Comparison of ENCODE assay signal across 8 cellular contexts in the genomic region with DNA sequence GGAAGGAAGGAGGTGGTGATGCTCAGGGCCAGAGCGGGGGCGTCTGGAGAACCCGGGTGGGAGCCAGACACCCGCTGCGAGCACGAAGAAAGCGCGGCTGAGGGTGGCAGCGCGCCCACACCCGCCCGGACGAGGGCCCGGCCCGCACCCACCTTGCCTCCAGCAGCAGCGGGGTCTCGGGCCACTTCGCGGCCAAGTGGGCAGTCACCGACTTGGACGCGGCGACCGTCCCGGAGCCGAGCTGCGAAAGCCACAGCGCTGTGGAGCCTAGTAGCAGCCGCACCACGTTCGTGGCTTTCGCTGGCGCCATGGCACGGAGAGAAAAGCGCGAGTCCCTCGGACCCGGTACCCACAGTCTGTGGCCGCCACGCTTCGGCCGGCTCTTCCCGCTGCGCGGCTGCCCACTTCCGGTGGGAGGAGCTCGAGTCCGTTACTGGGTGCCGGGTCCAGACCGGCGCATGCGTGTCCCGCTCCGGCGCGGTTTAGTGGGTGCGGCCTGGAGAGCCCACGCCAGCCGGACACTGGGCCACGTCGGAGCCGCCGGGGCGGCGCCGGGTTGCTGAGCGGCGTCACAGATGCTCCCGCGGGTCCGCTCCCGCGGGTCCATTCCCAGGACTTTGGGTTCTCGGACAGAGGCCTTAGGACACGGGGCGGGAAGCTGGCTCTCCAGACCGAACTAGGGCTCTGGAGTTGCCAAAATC. TPM values are rescaled to one million over a fixed set of nuclear protein-coding genes. Genes with fewer than 3 reads are reported as not detected.
A peak's percentile ranks its signal among the peaks of the same experiment; 100 is the strongest.
DNase-seq lines count a peak whose midpoint lies in the region; ATAC-seq lines count a peak whose summit lies in the region.

A gene with protein sequence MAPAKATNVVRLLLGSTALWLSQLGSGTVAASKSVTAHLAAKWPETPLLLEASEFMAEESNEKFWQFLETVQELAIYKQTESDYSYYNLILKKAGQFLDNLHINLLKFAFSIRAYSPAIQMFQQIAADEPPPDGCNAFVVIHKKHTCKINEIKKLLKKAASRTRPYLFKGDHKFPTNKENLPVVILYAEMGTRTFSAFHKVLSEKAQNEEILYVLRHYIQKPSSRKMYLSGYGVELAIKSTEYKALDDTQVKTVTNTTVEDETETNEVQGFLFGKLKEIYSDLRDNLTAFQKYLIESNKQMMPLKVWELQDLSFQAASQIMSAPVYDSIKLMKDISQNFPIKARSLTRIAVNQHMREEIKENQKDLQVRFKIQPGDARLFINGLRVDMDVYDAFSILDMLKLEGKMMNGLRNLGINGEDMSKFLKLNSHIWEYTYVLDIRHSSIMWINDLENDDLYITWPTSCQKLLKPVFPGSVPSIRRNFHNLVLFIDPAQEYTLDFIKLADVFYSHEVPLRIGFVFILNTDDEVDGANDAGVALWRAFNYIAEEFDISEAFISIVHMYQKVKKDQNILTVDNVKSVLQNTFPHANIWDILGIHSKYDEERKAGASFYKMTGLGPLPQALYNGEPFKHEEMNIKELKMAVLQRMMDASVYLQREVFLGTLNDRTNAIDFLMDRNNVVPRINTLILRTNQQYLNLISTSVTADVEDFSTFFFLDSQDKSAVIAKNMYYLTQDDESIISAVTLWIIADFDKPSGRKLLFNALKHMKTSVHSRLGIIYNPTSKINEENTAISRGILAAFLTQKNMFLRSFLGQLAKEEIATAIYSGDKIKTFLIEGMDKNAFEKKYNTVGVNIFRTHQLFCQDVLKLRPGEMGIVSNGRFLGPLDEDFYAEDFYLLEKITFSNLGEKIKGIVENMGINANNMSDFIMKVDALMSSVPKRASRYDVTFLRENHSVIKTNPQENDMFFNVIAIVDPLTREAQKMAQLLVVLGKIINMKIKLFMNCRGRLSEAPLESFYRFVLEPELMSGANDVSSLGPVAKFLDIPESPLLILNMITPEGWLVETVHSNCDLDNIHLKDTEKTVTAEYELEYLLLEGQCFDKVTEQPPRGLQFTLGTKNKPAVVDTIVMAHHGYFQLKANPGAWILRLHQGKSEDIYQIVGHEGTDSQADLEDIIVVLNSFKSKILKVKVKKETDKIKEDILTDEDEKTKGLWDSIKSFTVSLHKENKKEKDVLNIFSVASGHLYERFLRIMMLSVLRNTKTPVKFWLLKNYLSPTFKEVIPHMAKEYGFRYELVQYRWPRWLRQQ (N-terminal part only) (minus strand): TSS at position 399 of the 701 bp plus-strand sequence. CDS start 89 bp downstream, at position 310.

- H3K27ac Mint-ChIP-seq in activated naive CD8-positive, alpha-beta T cell = no peak within 1 kb of the TSS

- H3K27me3 ChIP-seq in neuron (ENCODE audit: insufficient read depth, low read length) = no peaks in the 10 kb centered on the region

- peaks cover 2% of the 10 kb centered on the region for H3K36me3 Mint-ChIP-seq in activated naive CD8-positive, alpha-beta T cell

- H2AFZ ChIP-seq in neuron (ENCODE audit: low read depth, low read length) = peak within 1 kb of the TSS; percentile 92

- DNase-seq in DMS114 treated with DMSO at 0.1 percent for 48 hours (lab: John Stamatoyannopoulos, UW; ENCODE audit: unreplicated experiment) (peak; percentile 64), NCI-H460 (ENCODE audit: extremely low read depth, low read depth) (peak; percentile 88), glomerular visceral epithelial cell (ENCODE audit: extremely low spot score) (peak; percentile 96)
- DNase-seq in stimulated activated naive CD4-positive, alpha-beta T cell (lab: John Stamatoyannopoulos, UW) = no peak

- peaks cover 5% of the 10 kb centered on the region for H3K9me3 Mint-ChIP-seq in activated naive CD8-positive, alpha-beta T cell (ENCODE audit: low read depth)

- peak within 1 kb of the TSS; percentile 88 for H3K4me3 ChIP-seq in neuron (ENCODE audit: low read length)

- H3K36me3 ChIP-seq in neuron (ENCODE audit: insufficient read depth, low read length) = no peaks in the 10 kb centered on the region

- H3K9me3 ChIP-seq in neuron (ENCODE audit: low read length) = no peaks in the 10 kb centered on the region

- H3K27me3 Mint-ChIP-seq in activated naive CD8-positive, alpha-beta T cell = peaks cover 37% of the 10 kb centered on the region

- peaks cover 9% of the 10 kb centered on the region for H3K4me1 Mint-ChIP-seq in activated naive CD8-positive, alpha-beta T cell (ENCODE audit: low read depth)

- H3K4me3 Mint-ChIP-seq in activated naive CD8-positive, alpha-beta T cell = peak within 1 kb of the TSS; percentile 68

- peaks cover 6% of the 10 kb centered on the region for H3K4me1 ChIP-seq in neuron (ENCODE audit: insufficient read depth, low read length)

- ATAC-seq in GM19328 (IDR thresholded peaks at IDR 0.05; ENCODE audit: unreplicated experiment) (peak; percentile 96), HG03378 (IDR thresholded peaks at IDR 0.05; ENCODE audit: unreplicated experiment) (peak; percentile 94)

RNA-seq across cellular contexts. Expression of the gene that starts here (rescaled TPM):
- 42.0 and 44.4 TPM in 2 replicates for total RNA-seq in NCI-H460 (2014; rRNA removed; shearing (Covaris generic))
- 42.8 and 65.7 TPM in 2 replicates for polyA plus RNA-seq in NCI-H460 (2014; cell fraction: nucleus; rRNA removed)

Comparison
In these comparisons a context has a peak if more than half of its experiments do, and no peak if none do; other contexts are left out.
1. DNase-seq: peak in DMS114 treated with DMSO at 0.1 percent for 48 hours (single experiment), NCI-H460 (single experiment) and glomerular visceral epithelial cell (single experiment); none in stimulated activated naive CD4-positive, alpha-beta T cell (0 of 6).